30 cellular contexts compared by ENCODE assay signal in genomic region chr1:109837852-109838570, GRCh38.
DNase-seq lines count a peak whose midpoint lies in the region; ATAC-seq, FAIRE-seq and TF ChIP-seq lines count a peak whose summit lies in the region.
"Had no signal": no experiment of that assay in that cellular context is flagged by ENCODE, and none has a peak within 500 bp of the region (broad histone marks: within the 10 kb centered on the region; RNA-seq: fewer than 3 reads in every experiment).

No MANE protein-coding gene starts in this region.

- H3K79me2 ChIP-seq in ACC112 (ENCODE audit: control insufficient read depth, insufficient read depth, low read length, unreplicated experiment) (no peaks in the 10 kb centered on the region), neural progenitor cell (ENCODE audit: low read depth) (no peaks in the 10 kb centered on the region)

- dilution Hi-C loops in IMR-90 (cut with HindIII; ENCODE audit: low sequenced_read_pairs, unreplicated experiment): no loop called here

- no peaks in the 10 kb centered on the region for H3K36me3 ChIP-seq in ACC112 (ENCODE audit: insufficient read depth, low read length)
- H3K36me3 ChIP-seq in IMR-90 (ENCODE audit: control insufficient read depth, insufficient read depth, low read length): no peaks in the 10 kb centered on the region
- H3K36me3 ChIP-seq in pancreas: no peaks in the 10 kb centered on the region
- no peaks in the 10 kb centered on the region for H3K36me3 ChIP-seq in neural progenitor cell
- H3K36me3 ChIP-seq: SJSA1 had no signal

- no peak overlapping the region for H3K27ac Mint-ChIP-seq in neural progenitor cell
- H3K27ac Mint-ChIP-seq: B cell; CD8-positive, alpha-beta T cell; T-cell had no signal

- peaks cover 6% of the 10 kb centered on the region for H3K4me1 Mint-ChIP-seq in neural progenitor cell
- H3K4me1 Mint-ChIP-seq: B cell, T-cell had no signal

- H4K5ac ChIP-seq in IMR-90 (ENCODE audit: low read depth, low read length): no peak overlapping the region; the same call in 1 of the 2 replicates

- no peak for TF ChIP-seq POLR2A in IMR-90 (IDR thresholded peaks at IDR 0.05; ENCODE audit: low read depth, low read length)

- H3K23ac ChIP-seq in IMR-90 (ENCODE audit: low read depth, low read length): no peak overlapping the region

- H3K36me3 Mint-ChIP-seq in neural progenitor cell: no peaks in the 10 kb centered on the region
- H3K36me3 Mint-ChIP-seq: CD8-positive, alpha-beta T cell; T-cell had no signal

- H4K20me1 ChIP-seq in IMR-90 (ENCODE audit: insufficient read depth, low read length) (no peaks in the 10 kb centered on the region), neural progenitor cell (ENCODE audit: low read depth) (no peaks in the 10 kb centered on the region)

- no peak overlapping the region for H4K91ac ChIP-seq in IMR-90 (ENCODE audit: insufficient read depth, low read depth, low read length)

- no peak overlapping the region for H3K14ac ChIP-seq in IMR-90 (replicated peaks; ENCODE audit: low read depth, low read length)

- no peak for TF ChIP-seq CTCF in IMR-90 (conservative IDR thresholded peaks at IDR 0.05; ENCODE audit: low read depth, low read length)
- TF ChIP-seq CTCF in pancreas (IDR thresholded peaks at IDR 0.05): no peak
- TF ChIP-seq CTCF in neural progenitor cell (IDR thresholded peaks at IDR 0.05): no peak

- H3K9me1 ChIP-seq in IMR-90 (ENCODE audit: insufficient read depth, low read length): no peaks in the 10 kb centered on the region

- intact Hi-C loops in IMR-90 (cut with micrococcal nuclease): no loop called here
- intact Hi-C loops in pancreas (cut with DNase I): no loop called here

- 0 out of 2 replicates have a peak overlapping the region, but pooled peaks have one; percentile 69 for H3K4ac ChIP-seq in IMR-90 (ENCODE audit: low read depth, low read length)

- no peak overlapping the region for H2BK15ac ChIP-seq in IMR-90 (ENCODE audit: low read depth, low read length)

- CTCF ChIA-PET in IMR-90 (lab: Yijun Ruan, JAX): interaction anchor here (0.6 kb wide), 1 partner anchor 46 kb away, joined by 3 read pairs; no protein-coding TSS in a partner anchor

- H3K9ac ChIP-seq in IMR-90 (ENCODE audit: low read depth, low read length): no peak overlapping the region
- no peak overlapping the region for H3K9ac ChIP-seq in neural progenitor cell
- H3K9ac ChIP-seq: KMS-11 had no signal

- no peak overlapping the region for H3K4me3 Mint-ChIP-seq in neural progenitor cell
- H3K4me3 Mint-ChIP-seq: B cell; CD8-positive, alpha-beta T cell; T-cell had no signal

- H3K18ac ChIP-seq in IMR-90 (ENCODE audit: low read depth, low read length): no peak overlapping the region

- no CpG with 5 or more reads among the region's 2 CpGs for WGBS in IMR-90 (ENCODE audit: extremely low coverage in 2 of 2, insufficient read length in 1 of 2), 2 experiments
- WGBS in pancreas, 2 donors: 90% methylated on average over 2 of the region's 2 CpGs

- DNase-seq in IMR-90 (no peak), cerebellar cortex (ENCODE audit: low spot score) (peak; percentile 16), pancreas (no peak), SKM-1 (lab: John Stamatoyannopoulos, UW; ENCODE audit: unreplicated experiment) (no peak), neural progenitor cell (ENCODE audit: low spot score) (no peak), anterior cingulate cortex (lab: John Stamatoyannopoulos, UW) (no peak), NCI-H2196 (lab: John Stamatoyannopoulos, UW; ENCODE audit: unreplicated experiment) (no peak)
- DNase-seq: Caco-2; CD8-positive, alpha-beta T cell; DMS79; GDM1; NCI-H1048; NCI-H1436; NCI-H187; NCI-H2171 treated with DMSO at 0.1 percent for 48 hours; NCI-H446; NCI-H526; NCI-H82; NK-92 treated with Interleukin-12 subunit alpha and Interleukin-12 subunit beta, amount 100 ng/mL, for 24 hours; Right ventricle myocardium superior; RPMI8226; T-cell had no signal

- H3K9me3 ChIP-seq in IMR-90 (ENCODE audit: control insufficient read depth, insufficient read depth, low read length) (no peaks in the 10 kb centered on the region), pancreas (no peaks in the 10 kb centered on the region), neural progenitor cell (ENCODE audit: low read depth) (no peaks in the 10 kb centered on the region)
- H3K9me3 ChIP-seq: Caco-2, SJSA1 had no signal

- peak; percentile 41 for FAIRE-seq in pancreas (lab: Jason Lieb, UNC)
- FAIRE-seq: GM12878, HTR-8/SVneo had no signal

- no peaks in the 10 kb centered on the region for H3F3A ChIP-seq in neural progenitor cell (ENCODE audit: low read depth)

- H2BK120ac ChIP-seq in IMR-90 (ENCODE audit: low read depth, low read length): no peak overlapping the region

- peaks cover 7% of the 10 kb centered on the region for H3K4me1 ChIP-seq in ACC112 (ENCODE audit: control insufficient read depth, insufficient read depth, low read length, unreplicated experiment)
- H3K4me1 ChIP-seq in IMR-90 (ENCODE audit: control insufficient read depth, insufficient read depth, low read length): peaks cover 4% of the 10 kb centered on the region; the same call in 1 of the 2 replicates
- no peaks in the 10 kb centered on the region for H3K4me1 ChIP-seq in pancreas
- H3K4me1 ChIP-seq in neural progenitor cell: peaks cover 8% of the 10 kb centered on the region
- H3K4me1 ChIP-seq: Caco-2 had no signal

- peaks cover 23% of the 10 kb centered on the region for H3K9me3 Mint-ChIP-seq in neural progenitor cell

- H3K27ac ChIP-seq in ACC112 (ENCODE audit: low read depth, low read length): peak overlapping the region; percentile 8; the same call in 1 of the 2 replicates
- no peak overlapping the region for H3K27ac ChIP-seq in IMR-90 (ENCODE audit: insufficient read depth, low read length)
- no peak overlapping the region for H3K27ac ChIP-seq in pancreas
- no peak overlapping the region for H3K27ac ChIP-seq in neural progenitor cell
- H3K27ac ChIP-seq: C4-2B, KMS-11, PC-9 had no signal

- no TSS peak for BruUV-seq in IMR-90 (replicated peaks; lab: Mats Ljungman, UMichigan)

- no peak overlapping the region for H3K56ac ChIP-seq in IMR-90 (ENCODE audit: extremely low read depth, insufficient read depth, low read length)

- no peak overlapping the region for H2BK5ac ChIP-seq in IMR-90 (ENCODE audit: low read depth, low read length, poor library complexity, severe bottlenecking)

- in situ Hi-C loops in IMR-90 (cut with MboI; ENCODE audit: low sequenced_read_pairs): no loop called here

- peaks cover 12% of the 10 kb centered on the region for H3K27me3 Mint-ChIP-seq in neural progenitor cell (ENCODE audit: insufficient read depth, low read depth)

- H3K4me3 ChIP-seq in ACC112 (ENCODE audit: low read depth, low read length) (no peak overlapping the region), IMR-90 (ENCODE audit: insufficient read depth, low read depth, low read length) (no peak overlapping the region), pancreas (no peak overlapping the region), neural progenitor cell (no peak overlapping the region)
- H3K4me3 ChIP-seq: GM12878, PC-9, SJSA1 had no signal

- H4K8ac ChIP-seq in IMR-90 (ENCODE audit: low read depth in 2 of 2, low read length in 2 of 2): no peak overlapping the region

- peak overlapping the region; percentile 18; the same call in 1 of the 2 replicates for H2BK20ac ChIP-seq in IMR-90 (ENCODE audit: low read depth, low read length)

- no peak overlapping the region for H2AK9ac ChIP-seq in IMR-90 (replicated peaks; ENCODE audit: low read depth, low read length, poor library complexity)

- TF ChIP-seq RAD21 in IMR-90 (IDR thresholded peaks at IDR 0.05; ENCODE audit: low read length): no peak

- H3K27me3 ChIP-seq in ACC112 (ENCODE audit: insufficient read depth, low read length) (no peaks in the 10 kb centered on the region), IMR-90 (ENCODE audit: control insufficient read depth, insufficient read depth, low read length) (no peaks in the 10 kb centered on the region), pancreas (no peaks in the 10 kb centered on the region), neural progenitor cell (no peaks in the 10 kb centered on the region)
- H3K27me3 ChIP-seq: SJSA1 had no signal

- H2AFZ ChIP-seq in ACC112 (ENCODE audit: low read length, unreplicated experiment): no peak overlapping the region
- H2AFZ ChIP-seq in IMR-90 (replicated peaks; ENCODE audit: low read length, poor library complexity): no peak overlapping the region
- no peak overlapping the region for H2AFZ ChIP-seq in neural progenitor cell (replicated peaks)
- H2AFZ ChIP-seq: PC-9 had no signal

- H3K79me1 ChIP-seq in IMR-90 (ENCODE audit: low read depth in 1 of 2, low read length in 2 of 2): no peaks in the 10 kb centered on the region

- ATAC-seq in IMR-90 (ENCODE audit: low read depth) (no peak), pancreas (no peak)
- ATAC-seq: CD8-positive, alpha-beta T cell; GM12878; T-cell had no signal

- no peak overlapping the region for H2AK5ac ChIP-seq in IMR-90 (ENCODE audit: low read depth, low read length)

- POLR2A ChIA-PET in IMR-90 (lab: Charles Lee; ENCODE audit: unreplicated experiment): no interaction called here

- no peak overlapping the region for H3K4me2 ChIP-seq in IMR-90 (ENCODE audit: low read depth, low read length)
- H3K4me2 ChIP-seq in neural progenitor cell: no peak overlapping the region
- H3K4me2 ChIP-seq: KMS-11, PC-9 had no signal

TF ChIP-seq in IMR-90, 13 proteins besides CTCF, POLR2A, EP300 and RAD21 (continues in another document):
- TF ChIP-seq ELK1 (IDR thresholded peaks at IDR 0.05; ENCODE audit: borderline replicate concordance, low read depth, low read length): no peak
- TF ChIP-seq MXI1 (IDR thresholded peaks at IDR 0.05; ENCODE audit: borderline replicate concordance, low read depth, low read length): no peak
- no peak for TF ChIP-seq MAZ (IDR thresholded peaks at IDR 0.05; ENCODE audit: borderline replicate concordance, low read depth, low read length)
- no peak for TF ChIP-seq BHLHE40 (IDR thresholded peaks at IDR 0.05; ENCODE audit: low read depth, low read length)
- no peak for TF ChIP-seq NFE2L2 (IDR thresholded peaks at IDR 0.05; ENCODE audit: low read depth, low read length)
- TF ChIP-seq MAFK (IDR thresholded peaks at IDR 0.05; ENCODE audit: low read depth, low read length): no peak
- no peak for TF ChIP-seq RFX5 (IDR thresholded peaks at IDR 0.05; ENCODE audit: low read depth, low read length)
- no peak for TF ChIP-seq SMC3 (IDR thresholded peaks at IDR 0.05; ENCODE audit: low read depth, low read length)
- TF ChIP-seq CEBPB (IDR thresholded peaks at IDR 0.05; ENCODE audit: low read depth, low read length): no peak
- no peak for TF ChIP-seq RCOR1 (IDR thresholded peaks at IDR 0.05; ENCODE audit: insufficient replicate concordance, low read length)
